Comparison of ENCODE assay signal across 16 cellular contexts in genomic region chr19:42469311-42470239, GRCh38. TPM values are rescaled to one million over a fixed set of nuclear protein-coding genes. Genes with fewer than 3 reads are reported as not detected.
DNase-seq lines count a peak whose midpoint lies in the region; ATAC-seq, FAIRE-seq and TF ChIP-seq lines count a peak whose summit lies in the region.
"Had no signal": no experiment of that assay in that cellular context is flagged by ENCODE, and none has a peak within 500 bp of the region (broad histone marks: within the 10 kb centered on the region; RNA-seq: fewer than 3 reads in every experiment).

No MANE protein-coding gene starts in this region.

- TF ChIP-seq POLR2A in GM12891 (IDR thresholded peaks at IDR 0.05; ENCODE audit: low read depth, low read length), result no peak
- no peak for TF ChIP-seq POLR2A in gastrocnemius medialis (IDR thresholded peaks at IDR 0.05)

- H3K9me3 ChIP-seq in MG63 (no peaks in the 10 kb centered on the region), osteoblast (ENCODE audit: low read depth, low read length) (no peaks in the 10 kb centered on the region), gastrocnemius medialis (no peaks in the 10 kb centered on the region)
- H3K9me3 ChIP-seq: gastroesophageal sphincter had no signal

- intact Hi-C loops in gastrocnemius medialis (cut with DNase I; ENCODE audit: low total_unique reads), result no loop called here

- H3K27ac ChIP-seq in osteoblast (ENCODE audit: low read depth, low read length), result no peak overlapping the region
- H3K27ac ChIP-seq in gastrocnemius medialis, result no peak overlapping the region
- H3K27ac ChIP-seq: gastroesophageal sphincter had no signal

- no peaks in the 10 kb centered on the region for H3K36me3 ChIP-seq in MG63
- H3K36me3 ChIP-seq in osteoblast (ENCODE audit: insufficient read depth, low read length), result no peaks in the 10 kb centered on the region
- no peaks in the 10 kb centered on the region for H3K36me3 ChIP-seq in gastrocnemius medialis
- H3K36me3 ChIP-seq: gastroesophageal sphincter had no signal

- H3K4me3 Mint-ChIP-seq in activated naive CD8-positive, alpha-beta T cell treated with anti-CD3 and anti-CD28 coated beads, Interleukin-2, amount 10 ng/mL, durations not matched to agents 7 days and 5 days, result peak overlapping the region; percentile 51

- H3K9me3 Mint-ChIP-seq in activated naive CD8-positive, alpha-beta T cell treated with anti-CD3 and anti-CD28 coated beads, Interleukin-2, amount 10 ng/mL, durations not matched to agents 7 days and 5 days, result no peaks in the 10 kb centered on the region

- H3K27me3 Mint-ChIP-seq in activated naive CD8-positive, alpha-beta T cell treated with anti-CD3 and anti-CD28 coated beads, Interleukin-2, amount 10 ng/mL, durations not matched to agents 7 days and 5 days, result peaks cover 5% of the 10 kb centered on the region

- in situ Hi-C loops in gastrocnemius medialis (cut with MboI; ENCODE audit: low sequenced_read_pairs in 4 of 4), result no loop called here

- H3K36me3 Mint-ChIP-seq in activated naive CD8-positive, alpha-beta T cell treated with anti-CD3 and anti-CD28 coated beads, Interleukin-2, amount 10 ng/mL, durations not matched to agents 7 days and 5 days, result no peaks in the 10 kb centered on the region

- no peak overlapping the region for H3K4me3 ChIP-seq in MG63
- no peak overlapping the region for H3K4me3 ChIP-seq in osteoblast (ENCODE audit: insufficient read depth, low read length)
- H3K4me3 ChIP-seq in gastrocnemius medialis, result no peak overlapping the region
- H3K4me3 ChIP-seq: gastroesophageal sphincter had no signal

- peaks cover 34% of the 10 kb centered on the region for H3K4me1 Mint-ChIP-seq in activated naive CD8-positive, alpha-beta T cell treated with anti-CD3 and anti-CD28 coated beads, Interleukin-2, amount 10 ng/mL, durations not matched to agents 7 days and 5 days

- peaks cover 40% of the 10 kb centered on the region for H4K20me1 ChIP-seq in osteoblast (ENCODE audit: insufficient read depth, low read length)

- H3K4me1 ChIP-seq in osteoblast (ENCODE audit: insufficient read depth, low read length), result peaks cover 17% of the 10 kb centered on the region
- H3K4me1 ChIP-seq in gastrocnemius medialis, result no peaks in the 10 kb centered on the region

- peak; percentile 70 for ATAC-seq in activated naive CD8-positive, alpha-beta T cell treated with anti-CD3 and anti-CD28 coated beads, Interleukin-2, amount 10 ng/mL, durations not matched to agents 7 days and 5 days (ENCODE audit: low read depth)
- ATAC-seq in gastrocnemius medialis, result no peak
- ATAC-seq in GM18907 (IDR thresholded peaks at IDR 0.05; ENCODE audit: unreplicated experiment), result no peak
- ATAC-seq: gastroesophageal sphincter, left ventricle myocardium superior had no signal

- H3K27me3 ChIP-seq in MG63 (peaks cover 10% of the 10 kb centered on the region), osteoblast (ENCODE audit: insufficient read depth, low read length) (peaks cover 54% of the 10 kb centered on the region), gastrocnemius medialis (peaks cover 0 to 4% (median 0%) of the 10 kb centered on the region in 3 donors)
- H3K27me3 ChIP-seq: gastroesophageal sphincter had no signal

- TF ChIP-seq CTCF in osteoblast (IDR thresholded peaks at IDR 0.05; ENCODE audit: extremely low read depth, low read depth, low read length) (no peak), gastrocnemius medialis (IDR thresholded peaks at IDR 0.05 in 4 of 5, conservative IDR thresholded peaks at IDR 0.05 in 1 of 5) (no peak)

- DNase-seq in GM12891 (ENCODE audit: insufficient read length, low spot score) (no peak), MG63 (peak; percentile 34), osteoblast (ENCODE audit: insufficient read length, low spot score, missing footprints) (peak; percentile 73), HCEC 1CT (no peak), gastrocnemius medialis (no peak)
- no peak for DNase-seq in activated naive CD8-positive, alpha-beta T cell treated with anti-CD3 and anti-CD28 coated beads, Interleukin-2, amount 10 ng/mL, durations not matched to agents 7 days and 5 days
- DNase-seq: activated CD4-positive, alpha-beta T cell treated with anti-CD3 and anti-CD28 coated beads for 1 hour; dermis blood vessel endothelial cell; left ventricle myocardium superior; NCI-H345; SIG-M5; stimulated activated CD4-positive, alpha-beta T cell treated with anti-CD3 and anti-CD28 coated beads, Interleukin-2, amount 100 ng/mL, for 24 hours; substantia nigra had no signal

- FAIRE-seq in GM12891 (lab: Jason Lieb, UNC), result peak; percentile 47

- no peak overlapping the region for H2AFZ ChIP-seq in osteoblast (ENCODE audit: low read length)

- H3K27ac Mint-ChIP-seq in activated naive CD8-positive, alpha-beta T cell treated with anti-CD3 and anti-CD28 coated beads, Interleukin-2, amount 10 ng/mL, durations not matched to agents 7 days and 5 days, result peak overlapping the region; percentile 58

- POLR2A ChIA-PET in activated naive CD8-positive, alpha-beta T cell treated with anti-CD3 and anti-CD28 coated beads, Interleukin-2, amount 10 ng/mL, durations not matched to agents 7 days and 5 days (lab: Charles Lee), result interaction anchor here (0.6 to 1.0 kb wide), 2 partner anchors 33 to 583 kb away, joined by 3 read pairs; no protein-coding TSS in a partner anchor

- no peak overlapping the region for H3K4me2 ChIP-seq in osteoblast (ENCODE audit: insufficient read depth, low read length)

- no peaks in the 10 kb centered on the region for H3K79me2 ChIP-seq in osteoblast (ENCODE audit: insufficient read depth, low read length)

TF ChIP-seq in GM12891, 5 proteins besides CTCF, POLR2A, EP300 and RAD21:
- no peak for TF ChIP-seq PAX5 (IDR thresholded peaks at IDR 0.05; ENCODE audit: insufficient read depth, low read length, severe bottlenecking)
- TF ChIP-seq POLR2AphosphoS5 (IDR thresholded peaks at IDR 0.05; ENCODE audit: low read depth, low read length), result no peak
- TF ChIP-seq TAF1 (IDR thresholded peaks at IDR 0.05; ENCODE audit: low read depth, low read length), result no peak
- TF ChIP-seq SPI1 (IDR thresholded peaks at IDR 0.05; ENCODE audit: low read depth, low read length), result no peak
- TF ChIP-seq POU2F2 (IDR thresholded peaks at IDR 0.05; ENCODE audit: low read depth, low read length), result no peak
TF ChIP-seq in GM12891: peak in this region for 0.

RNA-seq across cellular contexts. Expression of gene CXCL17, which starts 26.8 kb away (rescaled TPM):
- polyA plus RNA-seq in GM12891 (2012; ENCODE audit: low read depth, missing spikeins), result not detected
- total RNA-seq in MG63 (2014; rRNA removed; shearing (Covaris generic); ENCODE audit: low replicate concordance), result not detected in 2 replicates
- not detected for total RNA-seq in activated naive CD8-positive, alpha-beta T cell treated with anti-CD3 and anti-CD28 coated beads, Interleukin-2, amount 10 ng/mL, durations not matched to agents 7 days and 5 days
- total RNA-seq in osteoblast (not detected in 2 replicates), gastrocnemius medialis (not detected)
- total RNA-seq: dermis blood vessel endothelial cell, left ventricle myocardium superior, osteocyte had no signal

RNA-seq across cellular contexts. Expression of gene LIPE, which starts 42.4 kb away (rescaled TPM):
- polyA plus RNA-seq in GM12891 (2012; ENCODE audit: low read depth, missing spikeins), result 6.7 TPM
- total RNA-seq in MG63 (2014; rRNA removed; shearing (Covaris generic); ENCODE audit: low replicate concordance), result not detected in 2 replicates
- 10 to 100 TPM; 34.6 to 35.1 TPM for total RNA-seq in activated naive CD8-positive, alpha-beta T cell treated with anti-CD3 and anti-CD28 coated beads, Interleukin-2, amount 10 ng/mL, durations not matched to agents 7 days and 5 days
- total RNA-seq in osteoblast (1.8 and 2.7 TPM in 2 replicates), gastrocnemius medialis (10 to 100 TPM in 3 of 4 donors, 1 to 10 TPM in 1; 6.9 to 44.5 (median 13.7) TPM)

RNA-seq across cellular contexts. Expression of gene CEACAM1, which starts 58.7 kb away (rescaled TPM):
- 6.1 TPM for polyA plus RNA-seq in GM12891 (2012; ENCODE audit: low read depth, missing spikeins)
- total RNA-seq in MG63 (2014; rRNA removed; shearing (Covaris generic); ENCODE audit: low replicate concordance), result not detected in 2 replicates
- 10 to 100 TPM; 34.2 to 38.3 TPM for total RNA-seq in activated naive CD8-positive, alpha-beta T cell treated with anti-CD3 and anti-CD28 coated beads, Interleukin-2, amount 10 ng/mL, durations not matched to agents 7 days and 5 days
- total RNA-seq in osteoblast (not detected in 2 replicates), gastrocnemius medialis (1 to 10 TPM in 1 of 4 donors, under 1 TPM in 3; 0.36 to 2.0 (median 0.53) TPM)
- total RNA-seq: osteocyte had no signal

Comparison
In these comparisons a context has a peak if more than half of its experiments do, and no peak if none do; other contexts are left out.
1. DNase-seq: peak in MG63 (single experiment) and osteoblast (single experiment); none in GM12891 (single experiment), activated naive CD8-positive, alpha-beta T cell treated with anti-CD3 and anti-CD28 coated beads, Interleukin-2, amount 10 ng/mL, durations not matched to agents 7 days and 5 days (single experiment), HCEC 1CT (single experiment) and gastrocnemius medialis (0 of 2).
2. RNA of gene CEACAM1, which starts 58.7 kb away (total RNA-seq): 34.2 to 38.3 TPM in activated naive CD8-positive, alpha-beta T cell treated with anti-CD3 and anti-CD28 coated beads, Interleukin-2, amount 10 ng/mL, durations not matched to agents 7 days and 5 days; 0.36 to 2.0 TPM in gastrocnemius medialis, not detected in MG63 and not detected in osteoblast; every median in the first group is over 10 times any median in the second.